In the genomic region with DNA sequence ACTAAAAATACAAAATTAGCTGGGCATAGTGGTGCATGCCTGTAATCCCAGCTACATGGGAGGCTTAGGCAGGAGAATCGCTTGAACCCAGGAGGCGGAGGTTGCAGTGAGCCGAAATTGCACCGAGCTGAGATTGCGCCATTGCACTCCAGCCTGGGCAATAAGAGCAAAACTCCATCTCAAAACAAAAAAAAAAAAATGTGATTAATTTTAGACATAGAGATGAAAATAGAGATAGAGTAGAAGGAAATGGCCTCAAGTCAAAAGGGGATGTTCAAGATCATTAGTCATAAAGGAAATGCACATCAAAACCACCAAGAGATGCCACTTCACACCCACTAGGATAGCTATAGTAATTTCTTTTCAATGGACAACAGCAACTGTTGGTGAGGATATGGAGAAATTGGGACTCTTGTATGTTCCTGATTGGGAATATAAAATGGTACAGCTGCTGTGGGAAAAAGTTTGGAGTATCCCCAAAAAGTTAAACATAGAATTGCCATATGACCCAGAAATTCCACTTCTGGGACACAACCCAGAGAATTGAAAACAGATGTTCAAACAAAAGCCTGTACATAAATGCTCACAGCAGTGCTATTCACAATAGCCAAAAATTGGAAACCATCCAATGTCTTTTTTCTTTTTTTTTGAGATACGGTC, we compare ENCODE assay signal across 8 cellular contexts. TPM values are rescaled to one million over a fixed set of nuclear protein-coding genes. Genes with fewer than 3 reads are reported as not detected.
A peak's percentile ranks its signal among the peaks of the same experiment; 100 is the strongest.
DNase-seq lines count a peak whose midpoint lies in the region; ATAC-seq and TF ChIP-seq lines count a peak whose summit lies in the region.

No MANE protein-coding gene starts in this region.

- TF ChIP-seq CTCF in esophagus squamous epithelium (IDR thresholded peaks at IDR 0.05): no peak

- TF ChIP-seq POLR2A in esophagus squamous epithelium (IDR thresholded peaks at IDR 0.05): no peak

- DNase-seq in NCI-H146 (lab: John Stamatoyannopoulos, UW) (peak; percentile 53), NCI-H146 treated with DMSO at 0.1 percent for 48 hours (lab: John Stamatoyannopoulos, UW; ENCODE audit: unreplicated experiment) (no peak), NCI-H774 (lab: John Stamatoyannopoulos, UW) (peak; percentile 71), esophagus squamous epithelium (lab: John Stamatoyannopoulos, UW) (no peak), KG1 (lab: John Stamatoyannopoulos, UW) (no peak)

- no peak for ATAC-seq in GM21447 (IDR thresholded peaks at IDR 0.05; ENCODE audit: unreplicated experiment)
- ATAC-seq in HG02623 (IDR thresholded peaks at IDR 0.05; ENCODE audit: unreplicated experiment): no peak

- H3K4me3 ChIP-seq in esophagus squamous epithelium (no peak overlapping the region), skeletal muscle tissue (ENCODE audit: low read length in 3 of 3) (no peak overlapping the region)

- H3K27ac ChIP-seq in esophagus squamous epithelium (peak overlapping the region in 3 of 4 donors; percentile 44 to 60 (median 46)), skeletal muscle tissue (ENCODE audit: low read depth, low read length) (peak overlapping the region; percentile 26)

- 63 to 65% methylated on average over 6 of the region's 6 CpGs for WGBS in esophagus squamous epithelium, 2 donors

- no peaks in the 10 kb centered on the region for H3K9me3 ChIP-seq in esophagus squamous epithelium
- no peaks in the 10 kb centered on the region for H3K9me3 ChIP-seq in skeletal muscle tissue (ENCODE audit: control insufficient read depth in 3 of 3, low read length in 3 of 3)

- intact Hi-C loops in esophagus squamous epithelium (cut with DNase I): no loop called here

- H3K36me3 ChIP-seq in esophagus squamous epithelium (peaks cover 0 to 24% (median 0%) of the 10 kb centered on the region in 3 donors), skeletal muscle tissue (ENCODE audit: control insufficient read depth in 3 of 3, insufficient read depth in 3 of 3, low read length in 3 of 3) (no peaks in the 10 kb centered on the region)

- H3K27me3 ChIP-seq in esophagus squamous epithelium: no peaks in the 10 kb centered on the region
- no peaks in the 10 kb centered on the region for H3K27me3 ChIP-seq in skeletal muscle tissue (ENCODE audit: control insufficient read depth in 3 of 3, insufficient read depth in 3 of 3, low read length in 3 of 3)

- H3K4me1 ChIP-seq in esophagus squamous epithelium: peaks cover 0 to 52% (median 13%) of the 10 kb centered on the region in 3 donors
- H3K4me1 ChIP-seq in skeletal muscle tissue (ENCODE audit: control insufficient read depth in 3 of 3, insufficient read depth in 3 of 3, low read length in 3 of 3): peaks cover 33 to 56% (median 37%) of the 10 kb centered on the region in 3 donors

- H3K9ac ChIP-seq in skeletal muscle tissue (ENCODE audit: low read depth in 1 of 3, low read length in 3 of 3): no peak overlapping the region

RNA-seq across cellular contexts. Expression of gene ABHD2, which starts 55.4 kb away (rescaled TPM):
- 10 to 100 TPM; 31.0 to 49.3 (median 35.3) TPM for total RNA-seq in esophagus squamous epithelium
- total RNA-seq in skeletal muscle tissue: 23.0 TPM

Comparison
In these comparisons a context has a peak if more than half of its experiments do, and no peak if none do; other contexts are left out.
1. DNase-seq: peak in NCI-H146 (single experiment) and NCI-H774 (single experiment); none in NCI-H146 treated with DMSO at 0.1 percent for 48 hours (single experiment), esophagus squamous epithelium (single experiment) and KG1 (single experiment).